In the genomic region with DNA sequence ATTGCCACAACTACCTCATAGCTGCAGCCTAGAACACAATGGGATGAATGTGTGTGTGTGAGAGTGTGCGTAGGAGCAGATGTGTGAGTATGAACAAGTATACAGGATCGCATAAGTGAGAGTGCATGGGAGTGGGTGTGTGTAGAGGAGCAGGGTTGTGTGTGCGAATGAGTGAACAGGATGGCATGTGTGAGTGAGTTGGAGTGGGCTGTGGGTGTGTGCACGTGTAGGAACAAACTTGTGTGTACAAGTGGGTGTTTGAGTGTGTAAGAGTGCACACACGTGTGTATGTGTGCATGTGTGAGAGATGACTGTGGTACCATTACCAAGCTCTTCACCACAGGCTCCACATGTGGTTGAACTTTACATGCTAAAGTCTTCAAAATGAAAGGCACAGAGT, we compare ENCODE assay signal across 17 cellular contexts.
DNase-seq lines count a peak whose midpoint lies in the region; ATAC-seq, FAIRE-seq and TF ChIP-seq lines count a peak whose summit lies in the region.
"Had no signal": no experiment of that assay in that cellular context is flagged by ENCODE, and none has a peak within 500 bp of the region (broad histone marks: within the 10 kb centered on the region; RNA-seq: fewer than 3 reads in every experiment).

No MANE protein-coding gene starts in this region.

- POLR2A ChIA-PET in activated CD8-positive, alpha-beta T cell treated with anti-CD3 and anti-CD28 coated beads for 36 hours (lab: Charles Lee) = interaction anchor here (0.6 to 6.3 kb wide), 4 partner anchors 11 to 70 kb away, joined by 3 to 31 read pairs (median 7); no protein-coding TSS in a partner anchor
- POLR2A ChIA-PET in activated CD8-positive, alpha-beta T cell treated with anti-CD3 and anti-CD28 coated beads, Interleukin-2, amount 10 ng/mL, durations not matched to agents 7 days and 5 days (lab: Charles Lee) = interaction anchor here (0.6 to 3.3 kb wide), 4 partner anchors 8 to 23 kb away, joined by 3 to 9 read pairs (median 3); no protein-coding TSS in a partner anchor
- POLR2A ChIA-PET in HEK293T (lab: Yijun Ruan, JAX) = no interaction called here

- no peaks in the 10 kb centered on the region for H3K9me3 Mint-ChIP-seq in activated CD8-positive, alpha-beta T cell treated with anti-CD3 and anti-CD28 coated beads for 36 hours
- H3K9me3 Mint-ChIP-seq in activated CD8-positive, alpha-beta T cell treated with anti-CD3 and anti-CD28 coated beads, Interleukin-2, amount 10 ng/mL, durations not matched to agents 7 days and 5 days (ENCODE audit: insufficient read depth) = no peaks in the 10 kb centered on the region
- H3K9me3 Mint-ChIP-seq in activated naive CD8-positive, alpha-beta T cell treated with anti-CD3 and anti-CD28 coated beads for 36 hours = no peaks in the 10 kb centered on the region
- H3K9me3 Mint-ChIP-seq in nephron progenitor cell = no peaks in the 10 kb centered on the region

- intact Hi-C loops in activated CD8-positive, alpha-beta T cell treated with anti-CD3 and anti-CD28 coated beads for 36 hours (cut with micrococcal nuclease) = loop anchor here (5.0 to 10.0 kb wide), 2 partner anchors 147 to 205 kb away; no protein-coding TSS in a partner anchor
- intact Hi-C loops in cardiac septum (cut with DNase I) = loop anchor here (5.0 to 10.0 kb wide), 2 partner anchors 67 to 375 kb away; no protein-coding TSS in a partner anchor

- no peak for DNase-seq in activated CD8-positive, alpha-beta T cell treated with anti-CD3 and anti-CD28 coated beads for 36 hours
- DNase-seq in activated CD8-positive, alpha-beta T cell treated with anti-CD3 and anti-CD28 coated beads, Interleukin-2, amount 10 ng/mL, durations not matched to agents 7 days and 5 days = no peak
- no peak for DNase-seq in GM12891 (ENCODE audit: insufficient read length, low spot score)
- no peak for DNase-seq in activated naive CD8-positive, alpha-beta T cell treated with anti-CD3 and anti-CD28 coated beads for 36 hours
- DNase-seq in nephron progenitor cell = no peak
- no peak for DNase-seq in HEK293T (ENCODE audit: extremely low spot score)
- no peak for DNase-seq in anterior cingulate cortex (lab: John Stamatoyannopoulos, UW)
- no peak for DNase-seq in cardiac septum (ENCODE audit: low spot score)
- DNase-seq: COR-L47, foreskin fibroblast, GOT3, NCI-H1417 treated with DMSO at 0.1 percent for 48 hours, NCI-H2171 treated with DMSO at 0.1 percent for 48 hours, psoas muscle had no signal

- H3K4me1 Mint-ChIP-seq in activated CD8-positive, alpha-beta T cell treated with anti-CD3 and anti-CD28 coated beads for 36 hours (ENCODE audit: low read depth) = peaks cover 73% of the 10 kb centered on the region
- peaks cover 78% of the 10 kb centered on the region for H3K4me1 Mint-ChIP-seq in activated CD8-positive, alpha-beta T cell treated with anti-CD3 and anti-CD28 coated beads, Interleukin-2, amount 10 ng/mL, durations not matched to agents 7 days and 5 days (ENCODE audit: low read depth)
- H3K4me1 Mint-ChIP-seq in activated naive CD8-positive, alpha-beta T cell treated with anti-CD3 and anti-CD28 coated beads for 36 hours = peaks cover 73% of the 10 kb centered on the region
- peaks cover 23% of the 10 kb centered on the region for H3K4me1 Mint-ChIP-seq in nephron progenitor cell

- peak overlapping the region; percentile 89 for H3K27ac Mint-ChIP-seq in activated CD8-positive, alpha-beta T cell treated with anti-CD3 and anti-CD28 coated beads for 36 hours
- no peak overlapping the region for H3K27ac Mint-ChIP-seq in activated CD8-positive, alpha-beta T cell treated with anti-CD3 and anti-CD28 coated beads, Interleukin-2, amount 10 ng/mL, durations not matched to agents 7 days and 5 days
- peak overlapping the region; percentile 42 for H3K27ac Mint-ChIP-seq in activated naive CD8-positive, alpha-beta T cell treated with anti-CD3 and anti-CD28 coated beads for 36 hours
- no peak overlapping the region for H3K27ac Mint-ChIP-seq in nephron progenitor cell

- TF ChIP-seq CTCF in activated CD8-positive, alpha-beta T cell treated with anti-CD3 and anti-CD28 coated beads for 36 hours (IDR thresholded peaks at IDR 0.05) = no peak
- no peak for TF ChIP-seq CTCF in nephron progenitor cell (IDR thresholded peaks at IDR 0.05)

- FAIRE-seq in GM12891 (lab: Jason Lieb, UNC) = peak; percentile 70
- FAIRE-seq: A549 had no signal

- peak overlapping the region; percentile 96 for H3K4me3 Mint-ChIP-seq in activated CD8-positive, alpha-beta T cell treated with anti-CD3 and anti-CD28 coated beads for 36 hours
- H3K4me3 Mint-ChIP-seq in activated CD8-positive, alpha-beta T cell treated with anti-CD3 and anti-CD28 coated beads, Interleukin-2, amount 10 ng/mL, durations not matched to agents 7 days and 5 days = no peak overlapping the region
- peak overlapping the region; percentile 96 for H3K4me3 Mint-ChIP-seq in activated naive CD8-positive, alpha-beta T cell treated with anti-CD3 and anti-CD28 coated beads for 36 hours
- H3K4me3 Mint-ChIP-seq in nephron progenitor cell = peak overlapping the region; percentile 41

- TF ChIP-seq POLR2A in GM12891 (IDR thresholded peaks at IDR 0.05; ENCODE audit: low read depth, low read length) = no peak

- CTCF ChIA-PET in activated CD8-positive, alpha-beta T cell treated with anti-CD3 and anti-CD28 coated beads for 36 hours (lab: Charles Lee) = interaction anchor here (0.8 to 3.5 kb wide), 7 partner anchors 10 to 108 kb away, joined by 3 to 12 read pairs (median 5); no protein-coding TSS in a partner anchor
- CTCF ChIA-PET in activated CD8-positive, alpha-beta T cell treated with anti-CD3 and anti-CD28 coated beads, Interleukin-2, amount 10 ng/mL, durations not matched to agents 7 days and 5 days (lab: Charles Lee) = interaction anchor here (0.9 to 5.2 kb wide), 6 partner anchors 8 to 85 kb away, joined by 3 to 31 read pairs (median 5); no protein-coding TSS in a partner anchor
- CTCF ChIA-PET in HEK293T (lab: Yijun Ruan, JAX) = no interaction called here

- ATAC-seq in activated CD8-positive, alpha-beta T cell treated with anti-CD3 and anti-CD28 coated beads for 36 hours = no peak
- ATAC-seq in activated CD8-positive, alpha-beta T cell treated with anti-CD3 and anti-CD28 coated beads, Interleukin-2, amount 10 ng/mL, durations not matched to agents 7 days and 5 days = no peak
- ATAC-seq: A549, left lung, psoas muscle, SK-N-SH treated with all-trans-retinoic acid at 6 μM for 48 hours had no signal

- peaks cover 53% of the 10 kb centered on the region for H3K36me3 Mint-ChIP-seq in activated CD8-positive, alpha-beta T cell treated with anti-CD3 and anti-CD28 coated beads for 36 hours (ENCODE audit: low read depth)
- H3K36me3 Mint-ChIP-seq in activated CD8-positive, alpha-beta T cell treated with anti-CD3 and anti-CD28 coated beads, Interleukin-2, amount 10 ng/mL, durations not matched to agents 7 days and 5 days (ENCODE audit: low read depth) = peaks cover 4% of the 10 kb centered on the region
- H3K36me3 Mint-ChIP-seq in activated naive CD8-positive, alpha-beta T cell treated with anti-CD3 and anti-CD28 coated beads for 36 hours = peaks cover 57% of the 10 kb centered on the region
- no peaks in the 10 kb centered on the region for H3K36me3 Mint-ChIP-seq in nephron progenitor cell (ENCODE audit: low read depth)

- H3K27me3 Mint-ChIP-seq in activated CD8-positive, alpha-beta T cell treated with anti-CD3 and anti-CD28 coated beads for 36 hours = no peaks in the 10 kb centered on the region
- no peaks in the 10 kb centered on the region for H3K27me3 Mint-ChIP-seq in activated CD8-positive, alpha-beta T cell treated with anti-CD3 and anti-CD28 coated beads, Interleukin-2, amount 10 ng/mL, durations not matched to agents 7 days and 5 days (ENCODE audit: low read depth)
- no peaks in the 10 kb centered on the region for H3K27me3 Mint-ChIP-seq in activated naive CD8-positive, alpha-beta T cell treated with anti-CD3 and anti-CD28 coated beads for 36 hours
- H3K27me3 Mint-ChIP-seq in nephron progenitor cell (ENCODE audit: low read depth, poor library complexity) = peaks cover 45% of the 10 kb centered on the region

TF ChIP-seq in GM12891, 5 proteins besides CTCF, POLR2A, EP300 and RAD21:
- TF ChIP-seq POU2F2 (IDR thresholded peaks at IDR 0.05; ENCODE audit: low read depth, low read length) (no peak), SPI1 (IDR thresholded peaks at IDR 0.05; ENCODE audit: low read depth, low read length) (no peak), POLR2AphosphoS5 (IDR thresholded peaks at IDR 0.05; ENCODE audit: low read depth, low read length) (no peak), PAX5 (IDR thresholded peaks at IDR 0.05; ENCODE audit: insufficient read depth, low read length, severe bottlenecking) (no peak), TAF1 (IDR thresholded peaks at IDR 0.05; ENCODE audit: low read depth, low read length) (no peak)

TF ChIP-seq in HEK293T, 16 proteins besides CTCF, POLR2A, EP300 and RAD21:
- TF ChIP-seq L3MBTL2 (conservative IDR thresholded peaks at IDR 0.05) (no peak), CTBP1 (IDR thresholded peaks at IDR 0.05; ENCODE audit: borderline replicate concordance) (no peak), SUZ12 (IDR thresholded peaks at IDR 0.05) (no peak), ARNT (IDR thresholded peaks at IDR 0.05) (no peak), ZNF384 (IDR thresholded peaks at IDR 0.05) (no peak), SP1 (IDR thresholded peaks at IDR 0.05) (no peak), FOXA1 (IDR thresholded peaks at IDR 0.05) (no peak)

Comparison
In these comparisons a context has a peak if more than half of its experiments do, and no peak if none do; other contexts are left out.
1. H3K27ac Mint-ChIP-seq: peak in activated CD8-positive, alpha-beta T cell treated with anti-CD3 and anti-CD28 coated beads for 36 hours (single experiment) and activated naive CD8-positive, alpha-beta T cell treated with anti-CD3 and anti-CD28 coated beads for 36 hours (single experiment); none in activated CD8-positive, alpha-beta T cell treated with anti-CD3 and anti-CD28 coated beads, Interleukin-2, amount 10 ng/mL, durations not matched to agents 7 days and 5 days (single experiment) and nephron progenitor cell (single experiment).